Comparison of ENCODE assay signal across 5 cellular contexts in the genomic region with DNA sequence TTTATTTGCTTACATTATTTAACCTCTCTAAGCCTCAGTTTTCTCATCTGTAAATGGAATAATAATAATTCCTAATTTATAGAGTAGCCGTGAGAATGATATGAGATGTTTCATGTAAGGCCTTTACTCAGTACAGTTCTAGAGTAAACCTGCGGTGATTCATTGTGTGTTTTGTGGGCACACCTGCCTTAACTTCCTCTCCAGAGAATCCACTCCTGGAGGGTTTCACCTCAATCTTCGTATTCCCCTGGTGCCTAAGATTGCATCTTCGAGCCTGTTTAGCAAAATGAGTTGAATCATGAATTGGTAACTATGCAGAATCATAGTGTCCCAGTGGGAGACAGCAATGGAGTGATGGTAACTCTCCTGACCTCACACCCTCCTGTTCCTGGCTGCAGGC. TPM values are rescaled to one million over a fixed set of nuclear protein-coding genes. Genes with fewer than 3 reads are reported as not detected.
"Had no signal": no experiment of that assay in that cellular context is flagged by ENCODE, and none has a peak within 500 bp of the region (broad histone marks: within the 10 kb centered on the region; RNA-seq: fewer than 3 reads in every experiment).

No MANE protein-coding gene starts in this region.

- H3K4me3 ChIP-seq: GM23338 had no signal

- H2AFZ ChIP-seq: GM23338 had no signal

- H3K27ac Mint-ChIP-seq: GM23338, H9 had no signal

- H3K4me2 ChIP-seq: GM23338 had no signal

- H3K9me3 Mint-ChIP-seq: GM23338, H9 had no signal

- H3K4me3 Mint-ChIP-seq: GM23338, H9 had no signal

- ATAC-seq: GM23338 had no signal

- DNase-seq: H9, HCEC 1CT, IMR-90 had no signal

RNA-seq across cellular contexts. Expression of a gene that starts 52.3 kb away (rescaled TPM):
- total RNA-seq: HT-29 had no signal
